In genomic region chr11:68517121-68517741, GRCh38 we compare ENCODE assay signal across 20 cellular contexts. TPM values are rescaled to one million over a fixed set of nuclear protein-coding genes. Genes with fewer than 3 reads are reported as not detected.
DNase-seq lines count a peak whose midpoint lies in the region; ATAC-seq and TF ChIP-seq lines count a peak whose summit lies in the region.
"Had no signal": no experiment of that assay in that cellular context is flagged by ENCODE, and none has a peak within 500 bp of the region (broad histone marks: within the 10 kb centered on the region; RNA-seq: fewer than 3 reads in every experiment).

No MANE protein-coding gene starts in this region.

- H3K9me3 ChIP-seq in CD8-positive, alpha-beta memory T cell (ENCODE audit: low read length): no peaks in the 10 kb centered on the region
- no peaks in the 10 kb centered on the region for H3K9me3 ChIP-seq in vagina
- H3K9me3 ChIP-seq: left lung, sigmoid colon had no signal

- H3K4me1 Mint-ChIP-seq in CD14-positive monocyte (peaks cover 23% of the 10 kb centered on the region), activated B cell treated with CpG ODN at 0.5 μM for 24 hours (peaks cover 26% of the 10 kb centered on the region), mesothelial cell of epicardium (peaks cover 4% of the 10 kb centered on the region)
- peaks cover 56 to 84% (median 78%) of the 10 kb centered on the region in 3 donors for H3K4me1 Mint-ChIP-seq in CD8-positive, alpha-beta memory T cell

- H3K4me1 ChIP-seq in CD8-positive, alpha-beta memory T cell (ENCODE audit: insufficient read depth, low read length): no peaks in the 10 kb centered on the region
- H3K4me1 ChIP-seq in vagina: no peaks in the 10 kb centered on the region

- TF ChIP-seq POLR2A in vagina (IDR thresholded peaks at IDR 0.05): no peak

- H3K36me3 ChIP-seq in CD8-positive, alpha-beta memory T cell (ENCODE audit: insufficient read depth, low read length): peaks cover 28% of the 10 kb centered on the region
- H3K36me3 ChIP-seq in vagina: peaks cover 0 to 22% of the 10 kb centered on the region in 2 donors

- no peaks in the 10 kb centered on the region for H3K27me3 ChIP-seq in CD8-positive, alpha-beta memory T cell (ENCODE audit: insufficient read depth, low read length, poor library complexity, severe bottlenecking)
- no peaks in the 10 kb centered on the region for H3K27me3 ChIP-seq in vagina
- H3K27me3 ChIP-seq: left lung, sigmoid colon had no signal

- H3K27ac Mint-ChIP-seq in CD14-positive monocyte (peak overlapping the region in 5 of 7 donors; percentile 21 to 71 (median 40)), activated B cell treated with CpG ODN at 0.5 μM for 24 hours (peak overlapping the region; percentile 37), mesothelial cell of epicardium (peak overlapping the region; percentile 51)
- H3K27ac Mint-ChIP-seq in CD8-positive, alpha-beta memory T cell: peak overlapping the region in 5 of 8 donors; percentile 18 to 82 (median 20)

- no peak for ATAC-seq in activated B cell treated with CpG ODN at 0.5 μM for 24 hours (ENCODE audit: low read depth)
- no peak for ATAC-seq in HG03342 (IDR thresholded peaks at IDR 0.05; ENCODE audit: unreplicated experiment)
- ATAC-seq: left lung had no signal

- peaks cover 0 to 4% (median 0%) of the 10 kb centered on the region in 7 donors for H3K9me3 Mint-ChIP-seq in CD14-positive monocyte
- no peaks in the 10 kb centered on the region for H3K9me3 Mint-ChIP-seq in CD8-positive, alpha-beta memory T cell
- no peaks in the 10 kb centered on the region for H3K9me3 Mint-ChIP-seq in activated B cell treated with CpG ODN at 0.5 μM for 24 hours
- H3K9me3 Mint-ChIP-seq in mesothelial cell of epicardium: peaks cover 6% of the 10 kb centered on the region

- no peak overlapping the region for H3K4me3 ChIP-seq in CD8-positive, alpha-beta memory T cell (ENCODE audit: low read length)
- H3K4me3 ChIP-seq in vagina (no peak overlapping the region), foreskin fibroblast (ENCODE audit: low read depth in 1 of 2, low read length in 2 of 2) (no peak overlapping the region)
- H3K4me3 ChIP-seq: left lung, sigmoid colon had no signal

- no peaks in the 10 kb centered on the region for H3K27me3 Mint-ChIP-seq in CD14-positive monocyte (ENCODE audit: low read depth in 3 of 3)
- no peaks in the 10 kb centered on the region for H3K27me3 Mint-ChIP-seq in CD8-positive, alpha-beta memory T cell
- no peaks in the 10 kb centered on the region for H3K27me3 Mint-ChIP-seq in activated B cell treated with CpG ODN at 0.5 μM for 24 hours
- H3K27me3 Mint-ChIP-seq in mesothelial cell of epicardium (ENCODE audit: low read depth): no peaks in the 10 kb centered on the region

- POLR2A ChIA-PET in CD8-positive, alpha-beta memory T cell (lab: Charles Lee): no interaction called here
- POLR2A ChIA-PET in activated B cell treated with CpG ODN at 0.5 μM for 24 hours (lab: Charles Lee): no interaction called here

- DNase-seq in CD14-positive monocyte (ENCODE audit: low spot score) (no peak), activated B cell treated with CpG ODN at 0.5 μM for 24 hours (no peak), mesothelial cell of epicardium (ENCODE audit: low spot score in 2 of 2, unreplicated experiment in 2 of 2) (no peak), vagina (ENCODE audit: extremely low spot score in 2 of 2) (no peak), foreskin fibroblast (no peak)
- no peak for DNase-seq in CD8-positive, alpha-beta memory T cell
- DNase-seq: activated CD8-positive, alpha-beta memory T cell treated with anti-CD3 and anti-CD28 coated beads, Interleukin-2, amount 50 U/mL, for 48 hours; central memory CD4-positive, alpha-beta T cell; GF-D8; left lung; NCI-H1105; NCI-H2081; NCI-H446; OCI-M1; Right ventricle myocardium superior; sigmoid colon; stimulated activated CD4-positive, alpha-beta T cell treated with anti-CD3 and anti-CD28 coated beads, Interleukin-15, amount 100 ng/mL, for 24 hours; stimulated activated CD8-positive, alpha-beta memory T cell treated with anti-CD3 and anti-CD28 coated beads, Interleukin-4, amount 100 ng/mL, for 48 hours; substantia nigra had no signal

- TF ChIP-seq CTCF in CD14-positive monocyte (IDR thresholded peaks at IDR 0.05): no peak
- TF ChIP-seq CTCF in activated B cell treated with CpG ODN at 0.5 μM for 24 hours (IDR thresholded peaks at IDR 0.05): no peak
- no peak for TF ChIP-seq CTCF in mesothelial cell of epicardium (IDR thresholded peaks at IDR 0.05; ENCODE audit: unreplicated experiment)
- TF ChIP-seq CTCF in vagina (IDR thresholded peaks at IDR 0.05): no peak
- no peak for TF ChIP-seq CTCF in foreskin fibroblast (IDR thresholded peaks at IDR 0.05; ENCODE audit: low read depth, low read length)

- H3K36me3 Mint-ChIP-seq in CD14-positive monocyte (peaks cover 59 to 70% of the 10 kb centered on the region in 2 donors), activated B cell treated with CpG ODN at 0.5 μM for 24 hours (ENCODE audit: low read depth) (peaks cover 76% of the 10 kb centered on the region), mesothelial cell of epicardium (peaks cover 52% of the 10 kb centered on the region)
- H3K36me3 Mint-ChIP-seq in CD8-positive, alpha-beta memory T cell: peaks cover 0 to 86% (median 15%) of the 10 kb centered on the region in 3 donors

- CTCF ChIA-PET in CD8-positive, alpha-beta memory T cell (lab: Charles Lee): no interaction called here
- CTCF ChIA-PET in activated B cell treated with CpG ODN at 0.5 μM for 24 hours (lab: Charles Lee): no interaction called here

- intact Hi-C loops in CD14-positive monocyte (cut with micrococcal nuclease): no loop called here
- intact Hi-C loops in activated B cell treated with CpG ODN at 0.5 μM for 24 hours (cut with micrococcal nuclease): no loop called here
- intact Hi-C loops in vagina (cut with DNase I): no loop called here

- H3K27ac ChIP-seq in CD8-positive, alpha-beta memory T cell (ENCODE audit: low read depth, low read length): no peak overlapping the region
- no peak overlapping the region for H3K27ac ChIP-seq in vagina
- H3K27ac ChIP-seq: left lung, sigmoid colon had no signal

- H3K4me3 Mint-ChIP-seq in CD14-positive monocyte (no peak overlapping the region), activated B cell treated with CpG ODN at 0.5 μM for 24 hours (no peak overlapping the region), mesothelial cell of epicardium (no peak overlapping the region)
- H3K4me3 Mint-ChIP-seq in CD8-positive, alpha-beta memory T cell: no peak overlapping the region

RNA-seq across cellular contexts. Expression of gene PPP6R3, which starts 56.7 kb away (rescaled TPM):
- 10 to 100 TPM; 22.9 to 38.1 TPM for polyA plus RNA-seq in CD14-positive monocyte
- 100 to 1,000 TPM; 118 to 119 TPM for total RNA-seq in CD8-positive, alpha-beta memory T cell
- polyA plus RNA-seq in CD8-positive, alpha-beta memory T cell: 49.3 TPM
- total RNA-seq in activated B cell treated with CpG ODN at 0.5 μM for 24 hours: 127 and 147 TPM in 2 replicates
- 133 to 141 TPM (median 137 TPM) in 3 replicates for total RNA-seq in mesothelial cell of epicardium
- total RNA-seq in vagina: 121 TPM
